1 cellular context compared by ENCODE assay signal in genomic region chr15:43509002-43509922, GRCh38.
A peak's percentile ranks its signal among the peaks of the same experiment; 100 is the strongest.
TF ChIP-seq lines count a peak whose summit lies in the region.

No MANE protein-coding gene starts in this region.

TF ChIP-seq in HepG2, 621 proteins besides CTCF, POLR2A, EP300 and RAD21:
- TF ChIP-seq AFF4 (CRISPR knock-in tag; IDR thresholded peaks at IDR 0.05) = no peak
- TF ChIP-seq FOXC1 (CRISPR knock-in tag; IDR thresholded peaks at IDR 0.05; ENCODE audit: borderline replicate concordance) = no peak
- TF ChIP-seq TARDBP (CRISPR knock-in tag; IDR thresholded peaks at IDR 0.05) = no peak
- TF ChIP-seq ZNF616 (CRISPR knock-in tag; IDR thresholded peaks at IDR 0.05; ENCODE audit: low read depth) = no peak
- no peak for TF ChIP-seq NONO (IDR thresholded peaks at IDR 0.05)
- no peak for TF ChIP-seq NONO (CRISPR knock-in tag; conservative IDR thresholded peaks at IDR 0.05)
- no peak for TF ChIP-seq U2AF2 (IDR thresholded peaks at IDR 0.05; ENCODE audit: low read depth, low read length)
- TF ChIP-seq NBN (conservative IDR thresholded peaks at IDR 0.05) = no peak
- TF ChIP-seq ZUFSP (CRISPR knock-in tag; IDR thresholded peaks at IDR 0.05; ENCODE audit: borderline replicate concordance) = no peak
- peak; percentile 47; the same call in 1 of the 2 replicates for TF ChIP-seq RFX3 (CRISPR knock-in tag; IDR thresholded peaks at IDR 0.05)
- no peak for TF ChIP-seq ZBTB1 (CRISPR knock-in tag; IDR thresholded peaks at IDR 0.05; ENCODE audit: borderline replicate concordance)
- TF ChIP-seq RAD51 (IDR thresholded peaks at IDR 0.05; ENCODE audit: borderline replicate concordance) = no peak
- TF ChIP-seq FOXJ3 (CRISPR knock-in tag; IDR thresholded peaks at IDR 0.05; ENCODE audit: borderline replicate concordance) = no peak
- TF ChIP-seq ZSCAN20 (CRISPR knock-in tag; IDR thresholded peaks at IDR 0.05; ENCODE audit: borderline replicate concordance) = no peak
- no peak for TF ChIP-seq NR2F2 (IDR thresholded peaks at IDR 0.05; ENCODE audit: borderline replicate concordance, low read depth)
- TF ChIP-seq ZNF773 (CRISPR knock-in tag; IDR thresholded peaks at IDR 0.05; ENCODE audit: borderline replicate concordance) = no peak
- TF ChIP-seq HNRNPUL1 (IDR thresholded peaks at IDR 0.05; ENCODE audit: low read depth, low read length) = no peak
- no peak for TF ChIP-seq ARID2 (CRISPR knock-in tag; IDR thresholded peaks at IDR 0.05; ENCODE audit: borderline replicate concordance)
- TF ChIP-seq MXI1 (IDR thresholded peaks at IDR 0.05; ENCODE audit: borderline replicate concordance, low read depth, low read length) = no peak
- no peak for TF ChIP-seq ZNF326 (CRISPR knock-in tag; IDR thresholded peaks at IDR 0.05; ENCODE audit: borderline replicate concordance)
- TF ChIP-seq ARHGAP35 (CRISPR knock-in tag; IDR thresholded peaks at IDR 0.05; ENCODE audit: borderline replicate concordance) = no peak
- TF ChIP-seq TMF1 (CRISPR knock-in tag; IDR thresholded peaks at IDR 0.05; ENCODE audit: low read depth) = no peak
- no peak for TF ChIP-seq TRIM22 (IDR thresholded peaks at IDR 0.05)
- no peak for TF ChIP-seq ZNF510 (CRISPR knock-in tag; IDR thresholded peaks at IDR 0.05; ENCODE audit: low read depth)
- TF ChIP-seq ZNF431 (CRISPR knock-in tag; IDR thresholded peaks at IDR 0.05; ENCODE audit: borderline replicate concordance, low read depth) = no peak
- TF ChIP-seq GFI1 (CRISPR knock-in tag; IDR thresholded peaks at IDR 0.05; ENCODE audit: borderline replicate concordance) = no peak
- no peak for TF ChIP-seq ZNF710 (CRISPR knock-in tag; IDR thresholded peaks at IDR 0.05; ENCODE audit: borderline replicate concordance)
- no peak for TF ChIP-seq MYPOP (CRISPR knock-in tag; IDR thresholded peaks at IDR 0.05)
- TF ChIP-seq ZNF251 (CRISPR knock-in tag; IDR thresholded peaks at IDR 0.05) = no peak
- TF ChIP-seq ZNF737 (CRISPR knock-in tag; IDR thresholded peaks at IDR 0.05; ENCODE audit: borderline replicate concordance) = no peak
- no peak for TF ChIP-seq TP53 (CRISPR knock-in tag; conservative IDR thresholded peaks at IDR 0.05)
- no peak for TF ChIP-seq ZNF766 (CRISPR knock-in tag; IDR thresholded peaks at IDR 0.05; ENCODE audit: borderline replicate concordance)
- TF ChIP-seq LCORL (IDR thresholded peaks at IDR 0.05) = no peak
- TF ChIP-seq LCORL (CRISPR knock-in tag; IDR thresholded peaks at IDR 0.05) = 0 out of 2 replicates have a peak, but pooled peaks have one; percentile 14
- TF ChIP-seq RFX1 (IDR thresholded peaks at IDR 0.05) = peak; percentile 49
- no peak for TF ChIP-seq ETV6 (CRISPR knock-in tag; conservative IDR thresholded peaks at IDR 0.05)
- no peak for TF ChIP-seq GATAD2A (CRISPR knock-in tag; IDR thresholded peaks at IDR 0.05)
- no peak for TF ChIP-seq ESRRA (CRISPR knock-in tag; IDR thresholded peaks at IDR 0.05; ENCODE audit: low read depth)
- TF ChIP-seq ZNF570 (CRISPR knock-in tag; IDR thresholded peaks at IDR 0.05; ENCODE audit: borderline replicate concordance) = no peak
- 0 out of 2 replicates have a peak, but pooled peaks have one; percentile 29 for TF ChIP-seq ZNF770 (CRISPR knock-in tag; IDR thresholded peaks at IDR 0.05)
- no peak for TF ChIP-seq ZFP1 (CRISPR knock-in tag; IDR thresholded peaks at IDR 0.05)
- TF ChIP-seq NFYC (CRISPR knock-in tag; IDR thresholded peaks at IDR 0.05) = 0 out of 2 replicates have a peak, but pooled peaks have one; percentile 16
- 0 out of 2 replicates have a peak, but pooled peaks have one; percentile 49 for TF ChIP-seq ZNF264 (CRISPR knock-in tag; IDR thresholded peaks at IDR 0.05)
- TF ChIP-seq SMARCE1 (IDR thresholded peaks at IDR 0.05; ENCODE audit: borderline replicate concordance) = no peak
